ENCODE assay signal across 1 cellular context in the genomic region with DNA sequence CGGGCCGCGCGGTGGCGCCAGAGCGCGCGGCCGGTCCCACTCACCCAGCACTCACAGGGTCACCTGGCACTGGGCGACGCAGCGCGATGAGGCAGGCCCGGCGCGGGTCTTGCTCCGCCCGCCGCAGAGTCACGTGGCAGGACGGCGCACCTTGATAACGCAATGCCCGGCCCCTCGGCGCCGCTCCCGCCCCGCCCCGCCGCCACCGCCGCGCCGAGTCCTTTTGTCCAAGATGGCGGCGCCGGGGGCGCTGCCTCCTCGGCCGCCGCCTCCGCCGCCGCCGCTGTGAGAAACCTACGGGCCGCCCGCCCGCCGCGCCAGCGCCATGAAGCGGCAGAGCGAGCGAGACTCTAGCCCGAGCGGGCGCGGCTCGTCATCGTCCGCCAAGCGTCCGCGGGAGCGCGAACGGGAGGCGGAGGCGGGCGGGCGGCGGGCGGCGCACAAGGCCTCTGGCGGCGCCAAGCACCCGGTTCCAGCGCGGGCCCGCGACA.
A peak's percentile ranks its signal among the peaks of the same experiment; 100 is the strongest.
TF ChIP-seq lines count a peak whose summit lies in the region.

A gene with protein sequence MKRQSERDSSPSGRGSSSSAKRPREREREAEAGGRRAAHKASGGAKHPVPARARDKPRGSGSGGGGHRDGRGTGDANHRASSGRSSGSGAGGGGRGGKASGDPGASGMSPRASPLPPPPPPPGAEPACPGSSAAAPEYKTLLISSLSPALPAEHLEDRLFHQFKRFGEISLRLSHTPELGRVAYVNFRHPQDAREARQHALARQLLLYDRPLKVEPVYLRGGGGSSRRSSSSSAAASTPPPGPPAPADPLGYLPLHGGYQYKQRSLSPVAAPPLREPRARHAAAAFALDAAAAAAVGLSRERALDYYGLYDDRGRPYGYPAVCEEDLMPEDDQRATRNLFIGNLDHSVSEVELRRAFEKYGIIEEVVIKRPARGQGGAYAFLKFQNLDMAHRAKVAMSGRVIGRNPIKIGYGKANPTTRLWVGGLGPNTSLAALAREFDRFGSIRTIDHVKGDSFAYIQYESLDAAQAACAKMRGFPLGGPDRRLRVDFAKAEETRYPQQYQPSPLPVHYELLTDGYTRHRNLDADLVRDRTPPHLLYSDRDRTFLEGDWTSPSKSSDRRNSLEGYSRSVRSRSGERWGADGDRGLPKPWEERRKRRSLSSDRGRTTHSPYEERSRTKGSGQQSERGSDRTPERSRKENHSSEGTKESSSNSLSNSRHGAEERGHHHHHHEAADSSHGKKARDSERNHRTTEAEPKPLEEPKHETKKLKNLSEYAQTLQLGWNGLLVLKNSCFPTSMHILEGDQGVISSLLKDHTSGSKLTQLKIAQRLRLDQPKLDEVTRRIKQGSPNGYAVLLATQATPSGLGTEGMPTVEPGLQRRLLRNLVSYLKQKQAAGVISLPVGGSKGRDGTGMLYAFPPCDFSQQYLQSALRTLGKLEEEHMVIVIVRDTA (plus strand): TSS at position 211 of the 491 bp plus-strand sequence. CDS start 115 bp downstream, at position 326.

TF ChIP-seq in K562, 482 proteins besides CTCF, POLR2A, EP300 and RAD21 (continued from another document and continues in another):
- TF ChIP-seq, protein P1, sequence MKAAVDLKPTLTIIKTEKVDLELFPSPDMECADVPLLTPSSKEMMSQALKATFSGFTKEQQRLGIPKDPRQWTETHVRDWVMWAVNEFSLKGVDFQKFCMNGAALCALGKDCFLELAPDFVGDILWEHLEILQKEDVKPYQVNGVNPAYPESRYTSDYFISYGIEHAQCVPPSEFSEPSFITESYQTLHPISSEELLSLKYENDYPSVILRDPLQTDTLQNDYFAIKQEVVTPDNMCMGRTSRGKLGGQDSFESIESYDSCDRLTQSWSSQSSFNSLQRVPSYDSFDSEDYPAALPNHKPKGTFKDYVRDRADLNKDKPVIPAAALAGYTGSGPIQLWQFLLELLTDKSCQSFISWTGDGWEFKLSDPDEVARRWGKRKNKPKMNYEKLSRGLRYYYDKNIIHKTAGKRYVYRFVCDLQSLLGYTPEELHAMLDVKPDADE (conservative IDR thresholded peaks at IDR 0.05; ENCODE audit: control insufficient read depth, low read depth, low read length) = peak; percentile 74; the same call in 1 of the 2 replicates
- peak; percentile 51; the same call in 1 of the 2 replicates for TF ChIP-seq SP1 (CRISPR knock-in tag; IDR thresholded peaks at IDR 0.05)
- TF ChIP-seq MBD2 (IDR thresholded peaks at IDR 0.05; ENCODE audit: borderline replicate concordance, low read depth) = peak; percentile 26; the same call in 1 of the 2 replicates
- TF ChIP-seq, protein P2, sequence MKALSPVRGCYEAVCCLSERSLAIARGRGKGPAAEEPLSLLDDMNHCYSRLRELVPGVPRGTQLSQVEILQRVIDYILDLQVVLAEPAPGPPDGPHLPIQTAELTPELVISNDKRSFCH (CRISPR knock-in tag; IDR thresholded peaks at IDR 0.05) = no peak
- TF ChIP-seq, protein P2 (tag; IDR thresholded peaks at IDR 0.05) = no peak
- no peak for TF ChIP-seq ZNF263 (CRISPR knock-in tag; IDR thresholded peaks at IDR 0.05; ENCODE audit: borderline replicate concordance)
- 0 out of 4 replicates have a peak, but pooled peaks of 1 of the 2 experiments have one; percentile 36 for TF ChIP-seq RCOR1 (IDR thresholded peaks at IDR 0.05; ENCODE audit: borderline replicate concordance in 1 of 2, low read depth in 2 of 2, low read length in 2 of 2)
- TF ChIP-seq, protein P3, sequence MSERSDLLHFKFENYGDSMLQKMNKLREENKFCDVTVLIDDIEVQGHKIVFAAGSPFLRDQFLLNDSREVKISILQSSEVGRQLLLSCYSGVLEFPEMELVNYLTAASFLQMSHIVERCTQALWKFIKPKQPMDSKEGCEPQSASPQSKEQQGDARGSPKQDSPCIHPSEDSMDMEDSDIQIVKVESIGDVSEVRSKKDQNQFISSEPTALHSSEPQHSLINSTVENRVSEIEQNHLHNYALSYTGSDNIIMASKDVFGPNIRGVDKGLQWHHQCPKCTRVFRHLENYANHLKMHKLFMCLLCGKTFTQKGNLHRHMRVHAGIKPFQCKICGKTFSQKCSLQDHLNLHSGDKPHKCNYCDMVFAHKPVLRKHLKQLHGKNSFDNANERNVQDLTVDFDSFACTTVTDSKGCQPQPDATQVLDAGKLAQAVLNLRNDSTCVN (CRISPR knock-in tag; IDR thresholded peaks at IDR 0.05) = no peak
- TF ChIP-seq, protein P4, sequence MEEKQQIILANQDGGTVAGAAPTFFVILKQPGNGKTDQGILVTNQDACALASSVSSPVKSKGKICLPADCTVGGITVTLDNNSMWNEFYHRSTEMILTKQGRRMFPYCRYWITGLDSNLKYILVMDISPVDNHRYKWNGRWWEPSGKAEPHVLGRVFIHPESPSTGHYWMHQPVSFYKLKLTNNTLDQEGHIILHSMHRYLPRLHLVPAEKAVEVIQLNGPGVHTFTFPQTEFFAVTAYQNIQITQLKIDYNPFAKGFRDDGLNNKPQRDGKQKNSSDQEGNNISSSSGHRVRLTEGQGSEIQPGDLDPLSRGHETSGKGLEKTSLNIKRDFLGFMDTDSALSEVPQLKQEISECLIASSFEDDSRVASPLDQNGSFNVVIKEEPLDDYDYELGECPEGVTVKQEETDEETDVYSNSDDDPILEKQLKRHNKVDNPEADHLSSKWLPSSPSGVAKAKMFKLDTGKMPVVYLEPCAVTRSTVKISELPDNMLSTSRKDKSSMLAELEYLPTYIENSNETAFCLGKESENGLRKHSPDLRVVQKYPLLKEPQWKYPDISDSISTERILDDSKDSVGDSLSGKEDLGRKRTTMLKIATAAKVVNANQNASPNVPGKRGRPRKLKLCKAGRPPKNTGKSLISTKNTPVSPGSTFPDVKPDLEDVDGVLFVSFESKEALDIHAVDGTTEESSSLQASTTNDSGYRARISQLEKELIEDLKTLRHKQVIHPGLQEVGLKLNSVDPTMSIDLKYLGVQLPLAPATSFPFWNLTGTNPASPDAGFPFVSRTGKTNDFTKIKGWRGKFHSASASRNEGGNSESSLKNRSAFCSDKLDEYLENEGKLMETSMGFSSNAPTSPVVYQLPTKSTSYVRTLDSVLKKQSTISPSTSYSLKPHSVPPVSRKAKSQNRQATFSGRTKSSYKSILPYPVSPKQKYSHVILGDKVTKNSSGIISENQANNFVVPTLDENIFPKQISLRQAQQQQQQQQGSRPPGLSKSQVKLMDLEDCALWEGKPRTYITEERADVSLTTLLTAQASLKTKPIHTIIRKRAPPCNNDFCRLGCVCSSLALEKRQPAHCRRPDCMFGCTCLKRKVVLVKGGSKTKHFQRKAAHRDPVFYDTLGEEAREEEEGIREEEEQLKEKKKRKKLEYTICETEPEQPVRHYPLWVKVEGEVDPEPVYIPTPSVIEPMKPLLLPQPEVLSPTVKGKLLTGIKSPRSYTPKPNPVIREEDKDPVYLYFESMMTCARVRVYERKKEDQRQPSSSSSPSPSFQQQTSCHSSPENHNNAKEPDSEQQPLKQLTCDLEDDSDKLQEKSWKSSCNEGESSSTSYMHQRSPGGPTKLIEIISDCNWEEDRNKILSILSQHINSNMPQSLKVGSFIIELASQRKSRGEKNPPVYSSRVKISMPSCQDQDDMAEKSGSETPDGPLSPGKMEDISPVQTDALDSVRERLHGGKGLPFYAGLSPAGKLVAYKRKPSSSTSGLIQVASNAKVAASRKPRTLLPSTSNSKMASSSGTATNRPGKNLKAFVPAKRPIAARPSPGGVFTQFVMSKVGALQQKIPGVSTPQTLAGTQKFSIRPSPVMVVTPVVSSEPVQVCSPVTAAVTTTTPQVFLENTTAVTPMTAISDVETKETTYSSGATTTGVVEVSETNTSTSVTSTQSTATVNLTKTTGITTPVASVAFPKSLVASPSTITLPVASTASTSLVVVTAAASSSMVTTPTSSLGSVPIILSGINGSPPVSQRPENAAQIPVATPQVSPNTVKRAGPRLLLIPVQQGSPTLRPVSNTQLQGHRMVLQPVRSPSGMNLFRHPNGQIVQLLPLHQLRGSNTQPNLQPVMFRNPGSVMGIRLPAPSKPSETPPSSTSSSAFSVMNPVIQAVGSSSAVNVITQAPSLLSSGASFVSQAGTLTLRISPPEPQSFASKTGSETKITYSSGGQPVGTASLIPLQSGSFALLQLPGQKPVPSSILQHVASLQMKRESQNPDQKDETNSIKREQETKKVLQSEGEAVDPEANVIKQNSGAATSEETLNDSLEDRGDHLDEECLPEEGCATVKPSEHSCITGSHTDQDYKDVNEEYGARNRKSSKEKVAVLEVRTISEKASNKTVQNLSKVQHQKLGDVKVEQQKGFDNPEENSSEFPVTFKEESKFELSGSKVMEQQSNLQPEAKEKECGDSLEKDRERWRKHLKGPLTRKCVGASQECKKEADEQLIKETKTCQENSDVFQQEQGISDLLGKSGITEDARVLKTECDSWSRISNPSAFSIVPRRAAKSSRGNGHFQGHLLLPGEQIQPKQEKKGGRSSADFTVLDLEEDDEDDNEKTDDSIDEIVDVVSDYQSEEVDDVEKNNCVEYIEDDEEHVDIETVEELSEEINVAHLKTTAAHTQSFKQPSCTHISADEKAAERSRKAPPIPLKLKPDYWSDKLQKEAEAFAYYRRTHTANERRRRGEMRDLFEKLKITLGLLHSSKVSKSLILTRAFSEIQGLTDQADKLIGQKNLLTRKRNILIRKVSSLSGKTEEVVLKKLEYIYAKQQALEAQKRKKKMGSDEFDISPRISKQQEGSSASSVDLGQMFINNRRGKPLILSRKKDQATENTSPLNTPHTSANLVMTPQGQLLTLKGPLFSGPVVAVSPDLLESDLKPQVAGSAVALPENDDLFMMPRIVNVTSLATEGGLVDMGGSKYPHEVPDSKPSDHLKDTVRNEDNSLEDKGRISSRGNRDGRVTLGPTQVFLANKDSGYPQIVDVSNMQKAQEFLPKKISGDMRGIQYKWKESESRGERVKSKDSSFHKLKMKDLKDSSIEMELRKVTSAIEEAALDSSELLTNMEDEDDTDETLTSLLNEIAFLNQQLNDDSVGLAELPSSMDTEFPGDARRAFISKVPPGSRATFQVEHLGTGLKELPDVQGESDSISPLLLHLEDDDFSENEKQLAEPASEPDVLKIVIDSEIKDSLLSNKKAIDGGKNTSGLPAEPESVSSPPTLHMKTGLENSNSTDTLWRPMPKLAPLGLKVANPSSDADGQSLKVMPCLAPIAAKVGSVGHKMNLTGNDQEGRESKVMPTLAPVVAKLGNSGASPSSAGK (IDR thresholded peaks at IDR 0.05) = no peak
- TF ChIP-seq DPF2 (IDR thresholded peaks at IDR 0.05) = no peak
- TF ChIP-seq HIVEP1 (CRISPR knock-in tag; IDR thresholded peaks at IDR 0.05) = no peak
- no peak for TF ChIP-seq BACH1 (tag; IDR thresholded peaks at IDR 0.05)
- no peak for TF ChIP-seq HNRNPUL1 (IDR thresholded peaks at IDR 0.05; ENCODE audit: low read length)
- TF ChIP-seq BMI1 (IDR thresholded peaks at IDR 0.05; ENCODE audit: low read length) = no peak
- TF ChIP-seq NR3C1 (CRISPR knock-in tag; IDR thresholded peaks at IDR 0.05) = no peak
- TF ChIP-seq ARID2 (IDR thresholded peaks at IDR 0.05) = no peak
- TF ChIP-seq MYBL2 (IDR thresholded peaks at IDR 0.05; ENCODE audit: low read depth) = no peak
- TF ChIP-seq MYBL2 (CRISPR knock-in tag; IDR thresholded peaks at IDR 0.05; ENCODE audit: borderline replicate concordance) = no peak
- no peak for TF ChIP-seq NCOA2 (IDR thresholded peaks at IDR 0.05; ENCODE audit: partially characterized antibody in 2 of 2)
- TF ChIP-seq TEAD1 (CRISPR knock-in tag; IDR thresholded peaks at IDR 0.05) = no peak
- no peak for TF ChIP-seq TAL1 (IDR thresholded peaks at IDR 0.05)
- no peak; the same call in 1 of the 2 replicates for TF ChIP-seq ZBTB7A (IDR thresholded peaks at IDR 0.05; ENCODE audit: borderline replicate concordance, control insufficient read depth, low read depth, low read length)
- no peak for TF ChIP-seq SP2 (IDR thresholded peaks at IDR 0.05; ENCODE audit: extremely low read depth, low read depth, low read length, poor library complexity, severe bottlenecking)
- peak; percentile 45; the same call in 1 of the 2 replicates for TF ChIP-seq TCF3 (CRISPR knock-in tag; IDR thresholded peaks at IDR 0.05)
- TF ChIP-seq PCBP2 (IDR thresholded peaks at IDR 0.05; ENCODE audit: low read depth, low read length, poor library complexity, severe bottlenecking) = no peak
- TF ChIP-seq, protein P5, sequence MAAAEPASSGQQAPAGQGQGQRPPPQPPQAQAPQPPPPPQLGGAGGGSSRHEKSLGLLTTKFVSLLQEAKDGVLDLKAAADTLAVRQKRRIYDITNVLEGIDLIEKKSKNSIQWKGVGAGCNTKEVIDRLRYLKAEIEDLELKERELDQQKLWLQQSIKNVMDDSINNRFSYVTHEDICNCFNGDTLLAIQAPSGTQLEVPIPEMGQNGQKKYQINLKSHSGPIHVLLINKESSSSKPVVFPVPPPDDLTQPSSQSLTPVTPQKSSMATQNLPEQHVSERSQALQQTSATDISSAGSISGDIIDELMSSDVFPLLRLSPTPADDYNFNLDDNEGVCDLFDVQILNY (CRISPR knock-in tag; IDR thresholded peaks at IDR 0.05) = no peak
- TF ChIP-seq NCOA4 (IDR thresholded peaks at IDR 0.05; ENCODE audit: partially characterized antibody) = no peak
- TF ChIP-seq PCBP1 (IDR thresholded peaks at IDR 0.05; ENCODE audit: low read depth, low read length, poor library complexity, severe bottlenecking) = no peak
- no peak for TF ChIP-seq ZNF444 (CRISPR knock-in tag; IDR thresholded peaks at IDR 0.05)
- no peak for TF ChIP-seq MCM3 (IDR thresholded peaks at IDR 0.05)
- no peak for TF ChIP-seq BCOR (IDR thresholded peaks at IDR 0.05)
